Comparison of ENCODE assay signal across 35 cellular contexts in genomic region chr13:32857689-32858088, GRCh38.
"Had no signal": no experiment of that assay in that cellular context is flagged by ENCODE, and none has a peak within 500 bp of the region (broad histone marks: within the 10 kb centered on the region; RNA-seq: fewer than 3 reads in every experiment).

No MANE protein-coding gene starts in this region.

- H3K36me3 ChIP-seq: ascending aorta, cardiac muscle cell had no signal

- H3K27me3 ChIP-seq: ascending aorta, cardiac muscle cell had no signal

- H3K36me3 Mint-ChIP-seq: activated CD4-positive, alpha-beta memory T cell treated with anti-CD3 and anti-CD28 coated beads for 36 hours; activated naive CD4-positive, alpha-beta T cell treated with anti-CD3 and anti-CD28 coated beads, Interleukin-2, amount 10 ng/mL, durations not matched to agents 7 days and 5 days; activated naive CD4-positive, alpha-beta T cell treated with anti-CD3 and anti-CD28 coated beads, Interleukin-2, amount 50 U/mL, for 24 hours; activated naive CD8-positive, alpha-beta T cell; activated naive CD8-positive, alpha-beta T cell treated with anti-CD3 and anti-CD28 coated beads, Interleukin-2, amount 10 ng/mL, durations not matched to agents 7 days and 5 days; brain had no signal

- ATAC-seq: activated CD8-positive, alpha-beta T cell treated with anti-CD3 and anti-CD28 coated beads for 36 hours; activated naive CD8-positive, alpha-beta T cell treated with anti-CD3 and anti-CD28 coated beads, Interleukin-2, amount 50 U/mL, for 24 hours; activated T-cell treated with anti-CD3 and anti-CD28 coated beads, Interleukin-2, amount 50 U/mL, for 4 hours; activated T-cell treated with anti-CD3 and anti-CD28 coated beads, Interleukin-2, amount 50 U/mL, for 72 hours; activated T-helper 17 cell treated with anti-CD3 and anti-CD28 coated beads, Interleukin-2, amount 50 U/mL, for 72 hours had no signal

- DNase-seq: activated B cell treated with CpG ODN at 0.5 μM for 24 hours; activated CD4-positive, alpha-beta memory T cell treated with anti-CD3 and anti-CD28 coated beads for 36 hours; activated CD4-positive, alpha-beta T cell treated with anti-CD3 and anti-CD28 coated beads for 4 hours; activated CD4-positive, alpha-beta T cell treated with anti-CD3 and anti-CD28 coated beads, Interleukin-2, amount 10 ng/mL, durations not matched to agents 24 days and 14 days; activated CD4-positive, alpha-beta T cell treated with anti-CD3 and anti-CD28 coated beads, Interleukin-2, amount 50 U/mL, for 1 hour; activated CD4-positive, alpha-beta T cell treated with anti-CD3 and anti-CD28 coated beads, Interleukin-2, amount 50 U/mL, for 4 hours; activated CD4-positive, CD25-positive, alpha-beta regulatory T cell treated with anti-CD3 and anti-CD28 coated beads, Interleukin-2, amount 50 U/mL, for 72 hours; activated CD8-positive, alpha-beta memory T cell treated with anti-CD3 and anti-CD28 coated beads, Interleukin-2, amount 50 U/mL, for 4 hours; activated CD8-positive, alpha-beta T cell treated with anti-CD3 and anti-CD28 coated beads for 36 hours; activated effector memory CD4-positive, alpha-beta T cell treated with anti-CD3 and anti-CD28 coated beads, Interleukin-2, amount 50 U/mL, for 16 hours; activated naive CD4-positive, alpha-beta T cell treated with anti-CD3 and anti-CD28 coated beads, Interleukin-2, amount 10 ng/mL, durations not matched to agents 7 days and 5 days; activated naive CD4-positive, alpha-beta T cell treated with Interleukin-2 at 50 U/mL for 16 hours; activated naive CD8-positive, alpha-beta T cell treated with anti-CD3 and anti-CD28 coated beads, Interleukin-2, amount 10 ng/mL, durations not matched to agents 7 days and 5 days; activated naive CD8-positive, alpha-beta T cell treated with anti-CD3 and anti-CD28 coated beads, Interleukin-2, amount 50 U/mL, for 24 hours; activated T-cell treated with anti-CD3 and anti-CD28 coated beads for 4 hours; activated T-cell treated with anti-CD3 and anti-CD28 coated beads, Interleukin-2, amount 50 U/mL, for 1 hour; activated T-cell treated with anti-CD3 and anti-CD28 coated beads, Interleukin-2, amount 50 U/mL, for 4 hours; activated T-cell treated with anti-CD3 and anti-CD28 coated beads, Interleukin-2, amount 50 U/mL, for 72 hours; amygdala; anterior cingulate cortex; caudate nucleus; SW 1271; T-helper 1 cell; T-helper 2 cell; T-helper 9 cell had no signal

- H3K4me1 Mint-ChIP-seq: activated B cell treated with CpG ODN at 0.5 μM for 24 hours; activated CD4-positive, alpha-beta T cell treated with anti-CD3 and anti-CD28 coated beads, Interleukin-2, amount 10 ng/mL, durations not matched to agents 24 days and 14 days; activated naive CD4-positive, alpha-beta T cell treated with anti-CD3 and anti-CD28 coated beads, Interleukin-2, amount 10 ng/mL, durations not matched to agents 7 days and 5 days; activated naive CD4-positive, alpha-beta T cell treated with anti-CD3 and anti-CD28 coated beads, Interleukin-2, amount 50 U/mL, for 24 hours; activated naive CD8-positive, alpha-beta T cell treated with anti-CD3 and anti-CD28 coated beads, Interleukin-2, amount 10 ng/mL, durations not matched to agents 7 days and 5 days; activated naive CD8-positive, alpha-beta T cell treated with anti-CD3 and anti-CD28 coated beads, Interleukin-2, amount 50 U/mL, for 24 hours; activated T-helper 17 cell treated with anti-CD3 and anti-CD28 coated beads, Interleukin-2, amount 50 U/mL, for 72 hours had no signal

- H3K4me3 Mint-ChIP-seq: activated B cell treated with CpG ODN at 0.5 μM for 24 hours; activated CD4-positive, alpha-beta memory T cell treated with anti-CD3 and anti-CD28 coated beads for 36 hours; activated CD4-positive, alpha-beta T cell treated with anti-CD3 and anti-CD28 coated beads, Interleukin-2, amount 10 ng/mL, durations not matched to agents 24 days and 14 days; activated CD8-positive, alpha-beta T cell treated with anti-CD3 and anti-CD28 coated beads for 36 hours; activated naive CD4-positive, alpha-beta T cell treated with anti-CD3 and anti-CD28 coated beads, Interleukin-2, amount 10 ng/mL, durations not matched to agents 7 days and 5 days; activated naive CD4-positive, alpha-beta T cell treated with anti-CD3 and anti-CD28 coated beads, Interleukin-2, amount 50 U/mL, for 24 hours; activated naive CD8-positive, alpha-beta T cell; activated naive CD8-positive, alpha-beta T cell treated with anti-CD3 and anti-CD28 coated beads, Interleukin-2, amount 10 ng/mL, durations not matched to agents 7 days and 5 days; activated naive CD8-positive, alpha-beta T cell treated with anti-CD3 and anti-CD28 coated beads, Interleukin-2, amount 50 U/mL, for 24 hours; activated T-cell treated with anti-CD3 and anti-CD28 coated beads, Interleukin-2, amount 50 U/mL, for 4 hours; activated T-cell treated with anti-CD3 and anti-CD28 coated beads, Interleukin-2, amount 50 U/mL, for 72 hours; activated T-helper 1 cell treated with anti-CD3 and anti-CD28 coated beads, Interleukin-12 subunit alpha, Interleukin-12 subunit beta, Interleukin-2, Interleukin-4 antibody, amounts not matched to agents 30 ng/mL and 10 ng/mL and 1 ng/mL, durations not matched to agents 14 hours and 24 hours and 36 hours; activated T-helper 17 cell treated with anti-CD3 and anti-CD28 coated beads, Interleukin-2, amount 50 U/mL, for 72 hours; brain; T-helper 1 cell treated with Interleukin-12 subunit alpha and Interleukin-12 subunit beta and Interleukin-4 antibody, amounts not matched to agents 30 μg/mL and 1 μg/mL, for 36 hours; T-helper 2 cell treated with Interferon-gamma antibody and Interleukin-4, amounts not matched to agents 5 μg/mL and 100 μg/mL, for 36 hours had no signal

- H3K9me3 Mint-ChIP-seq: activated B cell treated with CpG ODN at 0.5 μM for 24 hours; activated CD4-positive, alpha-beta memory T cell treated with anti-CD3 and anti-CD28 coated beads for 36 hours; activated CD4-positive, alpha-beta T cell treated with anti-CD3 and anti-CD28 coated beads, Interleukin-2, amount 10 ng/mL, durations not matched to agents 24 days and 14 days; activated CD8-positive, alpha-beta T cell treated with anti-CD3 and anti-CD28 coated beads for 36 hours; activated naive CD4-positive, alpha-beta T cell treated with anti-CD3 and anti-CD28 coated beads, Interleukin-2, amount 10 ng/mL, durations not matched to agents 7 days and 5 days; activated naive CD4-positive, alpha-beta T cell treated with anti-CD3 and anti-CD28 coated beads, Interleukin-2, amount 50 U/mL, for 24 hours; activated naive CD8-positive, alpha-beta T cell treated with anti-CD3 and anti-CD28 coated beads, Interleukin-2, amount 10 ng/mL, durations not matched to agents 7 days and 5 days; activated naive CD8-positive, alpha-beta T cell treated with anti-CD3 and anti-CD28 coated beads, Interleukin-2, amount 50 U/mL, for 24 hours; activated T-cell treated with anti-CD3 and anti-CD28 coated beads, Interleukin-2, amount 50 U/mL, for 4 hours; activated T-cell treated with anti-CD3 and anti-CD28 coated beads, Interleukin-2, amount 50 U/mL, for 72 hours; activated T-helper 1 cell treated with anti-CD3 and anti-CD28 coated beads, Interleukin-12 subunit alpha, Interleukin-12 subunit beta, Interleukin-2, Interleukin-4 antibody, amounts not matched to agents 30 ng/mL and 10 ng/mL and 1 ng/mL, durations not matched to agents 14 hours and 24 hours and 36 hours; activated T-helper 17 cell treated with anti-CD3 and anti-CD28 coated beads, Interleukin-2, amount 50 U/mL, for 72 hours; brain; T-helper 1 cell treated with Interleukin-12 subunit alpha and Interleukin-12 subunit beta and Interleukin-4 antibody, amounts not matched to agents 30 μg/mL and 1 μg/mL, for 36 hours; T-helper 2 cell treated with Interferon-gamma antibody and Interleukin-4, amounts not matched to agents 5 μg/mL and 100 μg/mL, for 36 hours had no signal

- H3K27me3 Mint-ChIP-seq: activated CD4-positive, alpha-beta memory T cell treated with anti-CD3 and anti-CD28 coated beads for 36 hours; activated CD8-positive, alpha-beta T cell treated with anti-CD3 and anti-CD28 coated beads for 36 hours; activated naive CD4-positive, alpha-beta T cell treated with anti-CD3 and anti-CD28 coated beads, Interleukin-2, amount 50 U/mL, for 24 hours; activated naive CD8-positive, alpha-beta T cell; activated naive CD8-positive, alpha-beta T cell treated with anti-CD3 and anti-CD28 coated beads, Interleukin-2, amount 50 U/mL, for 24 hours had no signal

- H3K4me3 ChIP-seq: ascending aorta, cardiac muscle cell had no signal

- H3K27ac Mint-ChIP-seq: activated B cell treated with CpG ODN at 0.5 μM for 24 hours; activated CD4-positive, alpha-beta memory T cell treated with anti-CD3 and anti-CD28 coated beads for 36 hours; activated CD4-positive, alpha-beta T cell treated with anti-CD3 and anti-CD28 coated beads, Interleukin-2, amount 10 ng/mL, durations not matched to agents 24 days and 14 days; activated CD8-positive, alpha-beta T cell treated with anti-CD3 and anti-CD28 coated beads for 36 hours; activated naive CD4-positive, alpha-beta T cell treated with anti-CD3 and anti-CD28 coated beads, Interleukin-2, amount 10 ng/mL, durations not matched to agents 7 days and 5 days; activated naive CD4-positive, alpha-beta T cell treated with anti-CD3 and anti-CD28 coated beads, Interleukin-2, amount 50 U/mL, for 24 hours; activated naive CD8-positive, alpha-beta T cell; activated naive CD8-positive, alpha-beta T cell treated with anti-CD3 and anti-CD28 coated beads, Interleukin-2, amount 10 ng/mL, durations not matched to agents 7 days and 5 days; activated naive CD8-positive, alpha-beta T cell treated with anti-CD3 and anti-CD28 coated beads, Interleukin-2, amount 50 U/mL, for 24 hours; activated T-cell treated with anti-CD3 and anti-CD28 coated beads, Interleukin-2, amount 50 U/mL, for 72 hours; activated T-helper 1 cell treated with anti-CD3 and anti-CD28 coated beads, Interleukin-12 subunit alpha, Interleukin-12 subunit beta, Interleukin-2, Interleukin-4 antibody, amounts not matched to agents 30 ng/mL and 10 ng/mL and 1 ng/mL, durations not matched to agents 14 hours and 24 hours and 36 hours; activated T-helper 17 cell treated with anti-CD3 and anti-CD28 coated beads, Interleukin-2, amount 50 U/mL, for 72 hours; brain; T-helper 1 cell treated with Interleukin-12 subunit alpha and Interleukin-12 subunit beta and Interleukin-4 antibody, amounts not matched to agents 30 μg/mL and 1 μg/mL, for 36 hours; T-helper 2 cell treated with Interferon-gamma antibody and Interleukin-4, amounts not matched to agents 5 μg/mL and 100 μg/mL, for 36 hours had no signal

- H3K4me1 ChIP-seq: ascending aorta had no signal

- H3K27ac ChIP-seq: ascending aorta, cardiac muscle cell, VCaP had no signal
